Comparison of ENCODE assay signal across 11 cellular contexts in genomic region chr2:144453486-144454158, GRCh38.
DNase-seq lines count a peak whose midpoint lies in the region; ATAC-seq and TF ChIP-seq lines count a peak whose summit lies in the region.
"Had no signal": no experiment of that assay in that cellular context is flagged by ENCODE, and none has a peak within 500 bp of the region (broad histone marks: within the 10 kb centered on the region; RNA-seq: fewer than 3 reads in every experiment).

No MANE protein-coding gene starts in this region.

- no peak overlapping the region for H3K4me3 ChIP-seq in mesendoderm (ENCODE audit: low read length)

- no peak overlapping the region for H2BK15ac ChIP-seq in mesendoderm (replicated peaks; ENCODE audit: low read depth)

- ATAC-seq in activated naive CD8-positive, alpha-beta T cell treated with anti-CD3 and anti-CD28 coated beads, Interleukin-2, amount 50 U/mL, for 24 hours, result no peak
- ATAC-seq in central memory CD8-positive, alpha-beta T cell (replicated peaks; ENCODE audit: extremely low read depth, poor library complexity, severe bottlenecking), result no peak
- ATAC-seq in HG02852 (IDR thresholded peaks at IDR 0.05; ENCODE audit: unreplicated experiment), result no peak
- ATAC-seq: gastroesophageal sphincter had no signal

- peak overlapping the region; percentile 74 for H3K56ac ChIP-seq in mesendoderm (ENCODE audit: low read length)

- H3K27me3 Mint-ChIP-seq in activated naive CD8-positive, alpha-beta T cell treated with anti-CD3 and anti-CD28 coated beads, Interleukin-2, amount 50 U/mL, for 24 hours, result no peaks in the 10 kb centered on the region
- peaks cover 18% of the 10 kb centered on the region for H3K27me3 Mint-ChIP-seq in activated naive CD8-positive, alpha-beta T cell treated with anti-CD3 and anti-CD28 coated beads for 36 hours
- H3K27me3 Mint-ChIP-seq in central memory CD8-positive, alpha-beta T cell, result no peaks in the 10 kb centered on the region
- H3K27me3 Mint-ChIP-seq in type B pancreatic cell, result peaks cover 76% of the 10 kb centered on the region

- H3K4me1 ChIP-seq in mesendoderm (ENCODE audit: control insufficient read depth, low read depth, low read length), result peaks cover 20% of the 10 kb centered on the region

- no peak for DNase-seq in activated naive CD8-positive, alpha-beta T cell treated with anti-CD3 and anti-CD28 coated beads, Interleukin-2, amount 50 U/mL, for 24 hours
- DNase-seq in activated naive CD8-positive, alpha-beta T cell treated with anti-CD3 and anti-CD28 coated beads for 36 hours, result no peak
- DNase-seq in central memory CD8-positive, alpha-beta T cell (ENCODE audit: low spot score in 2 of 2), result no peak
- DNase-seq in mesendoderm (no peak), type B pancreatic cell (ENCODE audit: extremely low spot score, unreplicated experiment) (no peak), NCI-H2196 treated with DMSO at 0.1 percent for 48 hours (lab: John Stamatoyannopoulos, UW; ENCODE audit: unreplicated experiment) (no peak), T-helper 2 cell (no peak)
- DNase-seq: activated CD4-positive, alpha-beta T cell treated with anti-CD3 and anti-CD28 coated beads, Interleukin-2, amount 10 ng/mL, durations not matched to agents 24 days and 14 days; amygdala had no signal

- peaks cover 5% of the 10 kb centered on the region for H3K36me3 Mint-ChIP-seq in activated naive CD8-positive, alpha-beta T cell treated with anti-CD3 and anti-CD28 coated beads, Interleukin-2, amount 50 U/mL, for 24 hours (ENCODE audit: low read depth)
- H3K36me3 Mint-ChIP-seq in activated naive CD8-positive, alpha-beta T cell treated with anti-CD3 and anti-CD28 coated beads for 36 hours, result peaks cover 2% of the 10 kb centered on the region
- H3K36me3 Mint-ChIP-seq in central memory CD8-positive, alpha-beta T cell (ENCODE audit: insufficient read depth), result peaks cover 34% of the 10 kb centered on the region
- peaks cover 6% of the 10 kb centered on the region for H3K36me3 Mint-ChIP-seq in type B pancreatic cell

- WGBS in mesendoderm (ENCODE audit: extremely low coverage, insufficient coverage, low lambda C conversion rate), result no CpG with 5 or more reads among the region's 5 CpGs

- H3K27ac ChIP-seq in mesendoderm (ENCODE audit: low read depth, low read length), result peak overlapping the region; percentile 57

- H3K23ac ChIP-seq in mesendoderm (ENCODE audit: low read length), result no peak overlapping the region

- no peak overlapping the region for H4K5ac ChIP-seq in mesendoderm (ENCODE audit: low read length)

- H3K4me3 Mint-ChIP-seq in activated naive CD8-positive, alpha-beta T cell treated with anti-CD3 and anti-CD28 coated beads, Interleukin-2, amount 50 U/mL, for 24 hours, result peak overlapping the region; percentile 51
- no peak overlapping the region for H3K4me3 Mint-ChIP-seq in activated naive CD8-positive, alpha-beta T cell treated with anti-CD3 and anti-CD28 coated beads for 36 hours
- H3K4me3 Mint-ChIP-seq in central memory CD8-positive, alpha-beta T cell, result peak overlapping the region; percentile 56
- peak overlapping the region; percentile 69 for H3K4me3 Mint-ChIP-seq in type B pancreatic cell
- H3K4me3 Mint-ChIP-seq: activated CD4-positive, alpha-beta T cell treated with anti-CD3 and anti-CD28 coated beads, Interleukin-2, amount 10 ng/mL, durations not matched to agents 24 days and 14 days had no signal

- H2AK5ac ChIP-seq in mesendoderm (ENCODE audit: low read length), result no peak overlapping the region

- H3K79me2 ChIP-seq in mesendoderm (ENCODE audit: control insufficient read depth, insufficient read depth, low read length), result no peaks in the 10 kb centered on the region

- H3K4me2 ChIP-seq in mesendoderm (ENCODE audit: low read length), result no peak overlapping the region

- no peak overlapping the region for H4K8ac ChIP-seq in mesendoderm (ENCODE audit: low read depth, low read length)

- no peak for TF ChIP-seq CTCF in type B pancreatic cell (conservative IDR thresholded peaks at IDR 0.05)

- no peaks in the 10 kb centered on the region for H3K79me1 ChIP-seq in mesendoderm (ENCODE audit: low read length)

- peak overlapping the region; percentile 50 for H3K9ac ChIP-seq in mesendoderm (ENCODE audit: low read length)

- H3K36me3 ChIP-seq in mesendoderm (ENCODE audit: control insufficient read depth, insufficient read depth, low read length), result no peaks in the 10 kb centered on the region
- H3K36me3 ChIP-seq: gastroesophageal sphincter had no signal

- peak overlapping the region; percentile 64 for H3K18ac ChIP-seq in mesendoderm (ENCODE audit: low read length)

- H3K27me3 ChIP-seq in mesendoderm (ENCODE audit: insufficient read depth, low read length, poor library complexity), result no peaks in the 10 kb centered on the region
- H3K27me3 ChIP-seq: gastroesophageal sphincter had no signal

- peak overlapping the region; percentile 81 for H3K4ac ChIP-seq in mesendoderm (ENCODE audit: low read depth, low read length)

- peak overlapping the region; percentile 96 for H2BK5ac ChIP-seq in mesendoderm (ENCODE audit: low read length)

- H3K9me3 Mint-ChIP-seq in activated naive CD8-positive, alpha-beta T cell treated with anti-CD3 and anti-CD28 coated beads, Interleukin-2, amount 50 U/mL, for 24 hours, result no peaks in the 10 kb centered on the region
- no peaks in the 10 kb centered on the region for H3K9me3 Mint-ChIP-seq in activated naive CD8-positive, alpha-beta T cell treated with anti-CD3 and anti-CD28 coated beads for 36 hours
- no peaks in the 10 kb centered on the region for H3K9me3 Mint-ChIP-seq in central memory CD8-positive, alpha-beta T cell
- H3K9me3 Mint-ChIP-seq in type B pancreatic cell, result no peaks in the 10 kb centered on the region
- H3K9me3 Mint-ChIP-seq: activated CD4-positive, alpha-beta T cell treated with anti-CD3 and anti-CD28 coated beads, Interleukin-2, amount 10 ng/mL, durations not matched to agents 24 days and 14 days had no signal

- peaks cover 88% of the 10 kb centered on the region for H3K4me1 Mint-ChIP-seq in activated naive CD8-positive, alpha-beta T cell treated with anti-CD3 and anti-CD28 coated beads, Interleukin-2, amount 50 U/mL, for 24 hours
- H3K4me1 Mint-ChIP-seq in activated naive CD8-positive, alpha-beta T cell treated with anti-CD3 and anti-CD28 coated beads for 36 hours, result peaks cover 41% of the 10 kb centered on the region
- H3K4me1 Mint-ChIP-seq in central memory CD8-positive, alpha-beta T cell, result peaks cover 73% of the 10 kb centered on the region
- peaks cover 66% of the 10 kb centered on the region for H3K4me1 Mint-ChIP-seq in type B pancreatic cell (ENCODE audit: unreplicated experiment)

- H2BK120ac ChIP-seq in mesendoderm (ENCODE audit: low read depth, low read length), result peak overlapping the region; percentile 98

- peak overlapping the region; percentile 52 for H3K27ac Mint-ChIP-seq in activated naive CD8-positive, alpha-beta T cell treated with anti-CD3 and anti-CD28 coated beads, Interleukin-2, amount 50 U/mL, for 24 hours
- H3K27ac Mint-ChIP-seq in activated naive CD8-positive, alpha-beta T cell treated with anti-CD3 and anti-CD28 coated beads for 36 hours, result no peak overlapping the region
- peak overlapping the region; percentile 86 for H3K27ac Mint-ChIP-seq in central memory CD8-positive, alpha-beta T cell (ENCODE audit: low read depth)
- no peak overlapping the region for H3K27ac Mint-ChIP-seq in type B pancreatic cell
- H3K27ac Mint-ChIP-seq: activated CD4-positive, alpha-beta T cell treated with anti-CD3 and anti-CD28 coated beads, Interleukin-2, amount 10 ng/mL, durations not matched to agents 24 days and 14 days had no signal

Comparison
In these comparisons a context has a peak if more than half of its experiments do, and no peak if none do; other contexts are left out.
1. H3K27ac Mint-ChIP-seq: peak in activated naive CD8-positive, alpha-beta T cell treated with anti-CD3 and anti-CD28 coated beads, Interleukin-2, amount 50 U/mL, for 24 hours (single experiment) and central memory CD8-positive, alpha-beta T cell (single experiment); none in activated naive CD8-positive, alpha-beta T cell treated with anti-CD3 and anti-CD28 coated beads for 36 hours (single experiment) and type B pancreatic cell (single experiment).